In the genomic region with DNA sequence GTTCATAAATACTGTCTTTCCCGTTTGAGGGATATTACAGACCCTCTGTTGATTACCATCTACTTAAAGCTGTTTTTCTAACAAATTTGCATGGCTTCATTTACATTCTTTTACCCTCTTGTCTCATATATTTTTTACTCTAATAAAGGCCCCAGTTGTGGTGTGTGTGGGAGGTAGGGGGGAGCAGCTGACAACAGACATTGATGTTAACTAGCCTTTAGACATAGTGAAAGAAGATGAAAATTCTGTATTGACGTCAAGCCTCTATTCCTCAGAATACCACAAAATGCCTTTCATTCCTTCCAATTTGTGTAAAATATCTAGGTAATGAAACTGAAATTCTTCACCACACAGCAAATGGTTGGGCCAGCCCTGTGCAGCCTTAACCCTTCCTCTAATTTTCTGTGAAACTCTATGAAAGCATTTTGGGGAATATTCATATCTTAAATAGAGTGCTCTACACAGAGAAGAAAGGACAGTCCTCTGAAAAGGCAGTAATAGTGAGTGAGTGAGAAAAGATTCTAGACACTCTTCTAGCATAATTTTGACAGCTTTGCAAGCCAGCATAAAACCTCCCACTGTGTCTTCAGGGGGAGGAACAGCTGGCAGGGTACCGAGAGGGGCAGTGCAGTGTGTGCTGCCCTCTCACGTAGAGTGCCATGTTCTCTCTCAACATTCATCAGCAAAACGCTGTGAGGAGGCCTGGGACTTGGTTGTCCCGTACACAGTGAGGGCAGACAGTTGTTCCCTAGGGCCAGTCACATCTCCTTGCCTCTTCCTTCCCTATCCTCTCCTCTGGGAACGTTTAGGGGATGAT, we compare ENCODE assay signal across 8 cellular contexts. TPM values are rescaled to one million over a fixed set of nuclear protein-coding genes. Genes with fewer than 3 reads are reported as not detected.
DNase-seq lines count a peak whose midpoint lies in the region; ATAC-seq, FAIRE-seq and TF ChIP-seq lines count a peak whose summit lies in the region.

No MANE protein-coding gene starts in this region.

- POLR2A ChIA-PET in activated CD8-positive, alpha-beta T cell treated with anti-CD3 and anti-CD28 coated beads for 36 hours (lab: Charles Lee): interaction anchor here (0.9 to 3.1 kb wide), 6 partner anchors 13 to 96 kb away, joined by 4 to 11 read pairs (median 4); partner anchors contain the start of genes CERS5 and LIMA1

- TF ChIP-seq POLR2A in GM12891 (IDR thresholded peaks at IDR 0.05; ENCODE audit: low read depth, low read length): no peak

- peaks cover 3% of the 10 kb centered on the region for H3K27me3 Mint-ChIP-seq in HFFc6 (ENCODE audit: insufficient read depth)
- no peaks in the 10 kb centered on the region for H3K27me3 Mint-ChIP-seq in activated CD8-positive, alpha-beta T cell treated with anti-CD3 and anti-CD28 coated beads for 36 hours

- TF ChIP-seq CTCF in HFFc6 (IDR thresholded peaks at IDR 0.05): no peak; the same call in 1 of the 2 replicates
- TF ChIP-seq CTCF in activated CD8-positive, alpha-beta T cell treated with anti-CD3 and anti-CD28 coated beads for 36 hours (IDR thresholded peaks at IDR 0.05): no peak
- no peak for TF ChIP-seq CTCF in left lung (IDR thresholded peaks at IDR 0.05)

- DNase-seq in EL (peak; percentile 93), HFFc6 (peak; percentile 87), left lung (no peak), GM12891 (ENCODE audit: insufficient read length, low spot score) (no peak), NCI-H1092 treated with DMSO at 0.1 percent for 48 hours (lab: John Stamatoyannopoulos, UW) (no peak)
- peak; percentile 84 for DNase-seq in activated CD8-positive, alpha-beta T cell treated with anti-CD3 and anti-CD28 coated beads for 36 hours
- no peak for DNase-seq in NK-92 treated with Interleukin-12 subunit alpha and Interleukin-12 subunit beta, amount 100 ng/mL, for 24 hours (lab: John Stamatoyannopoulos, UW)

- peak overlapping the region; percentile 42 to 53 for H3K27ac ChIP-seq in left lung

- no peaks in the 10 kb centered on the region for H3K27me3 ChIP-seq in left lung

- no peak overlapping the region for H3K4me3 ChIP-seq in left lung

- ATAC-seq in activated CD8-positive, alpha-beta T cell treated with anti-CD3 and anti-CD28 coated beads for 36 hours: peak; percentile 82
- ATAC-seq in left lung (peak; percentile 9), HG03159 (IDR thresholded peaks at IDR 0.05; ENCODE audit: unreplicated experiment) (no peak)

- H3K36me3 ChIP-seq in left lung: peaks cover 0 to 16% of the 10 kb centered on the region in 2 donors

- H3K27ac Mint-ChIP-seq in HFFc6: peak overlapping the region; percentile 89
- H3K27ac Mint-ChIP-seq in activated CD8-positive, alpha-beta T cell treated with anti-CD3 and anti-CD28 coated beads for 36 hours: peak overlapping the region; percentile 92

- intact Hi-C loops in activated CD8-positive, alpha-beta T cell treated with anti-CD3 and anti-CD28 coated beads for 36 hours (cut with micrococcal nuclease): loop anchor here (10.0 kb wide), 1 partner anchor 128 kb away; no protein-coding TSS in a partner anchor
- intact Hi-C loops in left lung (cut with DNase I): no loop called here

- CTCF ChIA-PET in activated CD8-positive, alpha-beta T cell treated with anti-CD3 and anti-CD28 coated beads for 36 hours (lab: Charles Lee): interaction anchor here (0.6 to 4.5 kb wide), 13 partner anchors 9 to 128 kb away, joined by 3 to 26 read pairs (median 4); partner anchors contain the start of gene COX14

- H3K9me3 ChIP-seq in left lung: no peaks in the 10 kb centered on the region

- H3K9me3 Mint-ChIP-seq in HFFc6: no peaks in the 10 kb centered on the region
- no peaks in the 10 kb centered on the region for H3K9me3 Mint-ChIP-seq in activated CD8-positive, alpha-beta T cell treated with anti-CD3 and anti-CD28 coated beads for 36 hours

- H3K4me1 Mint-ChIP-seq in HFFc6 (ENCODE audit: low read depth): peaks cover 63% of the 10 kb centered on the region
- peaks cover 50% of the 10 kb centered on the region for H3K4me1 Mint-ChIP-seq in activated CD8-positive, alpha-beta T cell treated with anti-CD3 and anti-CD28 coated beads for 36 hours (ENCODE audit: low read depth)

- peak overlapping the region; percentile 70 for H3K4me3 Mint-ChIP-seq in HFFc6
- H3K4me3 Mint-ChIP-seq in activated CD8-positive, alpha-beta T cell treated with anti-CD3 and anti-CD28 coated beads for 36 hours: peak overlapping the region; percentile 19

- FAIRE-seq in GM12891 (lab: Jason Lieb, UNC): no peak

- H3K4me1 ChIP-seq in left lung: peaks cover 11 to 13% of the 10 kb centered on the region in 2 donors

- H3K36me3 Mint-ChIP-seq in HFFc6 (ENCODE audit: low read depth): peaks cover 49% of the 10 kb centered on the region
- H3K36me3 Mint-ChIP-seq in activated CD8-positive, alpha-beta T cell treated with anti-CD3 and anti-CD28 coated beads for 36 hours (ENCODE audit: low read depth): peaks cover 24% of the 10 kb centered on the region

TF ChIP-seq in GM12891, 5 proteins besides CTCF, POLR2A, EP300 and RAD21:
- TF ChIP-seq SPI1 (IDR thresholded peaks at IDR 0.05; ENCODE audit: low read depth, low read length) (no peak), PAX5 (IDR thresholded peaks at IDR 0.05; ENCODE audit: insufficient read depth, low read length, severe bottlenecking) (no peak), POU2F2 (IDR thresholded peaks at IDR 0.05; ENCODE audit: low read depth, low read length) (no peak; the same call in 1 of the 2 replicates), TAF1 (IDR thresholded peaks at IDR 0.05; ENCODE audit: low read depth, low read length) (no peak)

RNA-seq across cellular contexts. Expression of gene CERS5, which starts 20.1 kb away (rescaled TPM):
- 10 to 100 TPM; 48.0 to 69.3 (median 60.3) TPM for total RNA-seq in HFFc6 (2021; fragmentation: NEBNext Ultra II Directional; extraction: Animal tissue kit (Norgen Biotek cat#: 25700))
- total RNA-seq in activated CD8-positive, alpha-beta T cell treated with anti-CD3 and anti-CD28 coated beads for 36 hours: 10 to 100 TPM; 33.9 to 39.5 TPM
- total RNA-seq in left lung: 10 to 100 TPM; 38.1 to 40.1 TPM
- polyA plus RNA-seq in GM12891 (2012; ENCODE audit: low read depth, missing spikeins): 24.4 TPM

Comparison
In these comparisons a context has a peak if more than half of its experiments do, and no peak if none do; other contexts are left out.
1. DNase-seq: peak in EL (single experiment), HFFc6 (single experiment) and activated CD8-positive, alpha-beta T cell treated with anti-CD3 and anti-CD28 coated beads for 36 hours (single experiment); none in left lung (0 of 2), GM12891 (single experiment), NK-92 treated with Interleukin-12 subunit alpha and Interleukin-12 subunit beta, amount 100 ng/mL, for 24 hours (single experiment) and NCI-H1092 treated with DMSO at 0.1 percent for 48 hours (single experiment).